ENCODE assay signal across 9 cellular contexts in the genomic region with DNA sequence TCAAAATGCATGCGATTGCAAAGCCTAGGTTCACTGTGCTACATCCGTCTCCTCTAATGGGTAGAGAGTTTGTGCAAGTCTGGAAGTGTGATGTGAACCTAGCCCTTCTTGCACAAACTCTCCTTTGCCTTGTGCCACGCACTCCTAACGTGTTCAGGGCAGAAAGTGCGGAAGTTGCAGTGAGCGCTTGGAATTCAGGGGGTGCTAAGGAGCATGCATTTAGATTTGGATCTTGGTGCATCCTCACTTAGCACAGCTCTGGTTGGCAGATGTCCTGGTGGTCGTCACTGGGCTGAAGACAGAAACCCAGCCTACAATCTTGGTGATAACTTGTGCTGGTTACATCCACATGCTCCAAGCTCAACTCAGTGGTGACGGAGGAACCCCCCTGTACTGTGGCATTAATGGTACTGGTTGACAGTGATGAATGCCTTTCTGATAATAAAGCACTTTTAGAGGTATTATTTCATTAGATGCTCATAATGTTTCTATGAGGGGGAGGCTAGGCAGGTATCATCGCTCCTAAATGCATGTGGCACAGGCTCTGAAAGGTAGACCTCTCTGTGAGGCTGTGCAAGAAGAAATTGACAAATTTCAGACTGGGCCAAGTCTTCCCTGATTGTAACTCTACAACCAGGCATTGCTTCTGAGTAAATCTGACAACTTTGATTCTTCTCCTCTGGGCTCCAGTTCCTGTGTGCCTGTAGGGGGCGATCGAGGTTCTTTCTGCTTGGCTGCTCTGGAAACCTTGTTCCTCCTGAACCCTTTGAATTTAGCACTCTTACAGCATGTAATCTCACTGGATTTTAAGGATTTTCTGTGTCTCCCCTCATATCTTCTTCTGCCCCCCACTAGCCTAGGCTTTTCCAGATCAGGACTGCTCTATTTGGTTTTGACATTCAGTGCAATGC. TPM values are rescaled to one million over a fixed set of nuclear protein-coding genes. Genes with fewer than 3 reads are reported as not detected.
DNase-seq lines count a peak whose midpoint lies in the region; ATAC-seq, FAIRE-seq and TF ChIP-seq lines count a peak whose summit lies in the region.
"Had no signal": no experiment of that assay in that cellular context is flagged by ENCODE, and none has a peak within 500 bp of the region (broad histone marks: within the 10 kb centered on the region; RNA-seq: fewer than 3 reads in every experiment).

No MANE protein-coding gene starts in this region.

- TF ChIP-seq CTCF in K562 (IDR thresholded peaks at IDR 0.05 in 2 of 3, conservative IDR thresholded peaks at IDR 0.05 in 1 of 3; ENCODE audit: insufficient read depth in 2 of 3, low read depth in 1 of 3, low read length in 3 of 3) (peak; percentile 77 to 87 (median 82)), liver (IDR thresholded peaks at IDR 0.05; ENCODE audit: low read depth, low read length, missing input control) (peak; percentile 51), thoracic aorta (IDR thresholded peaks at IDR 0.05) (peak; percentile 14)

- no peaks in the 10 kb centered on the region for H3K27me3 Mint-ChIP-seq in T-cell

- FAIRE-seq in K562 (lab: Jason Lieb, UNC), result peak; percentile 79

- H3K4me1 Mint-ChIP-seq in T-cell, result peaks cover 43 to 60% (median 55%) of the 10 kb centered on the region in 3 donors

- POLR2A ChIA-PET in T-cell (lab: Charles Lee) (interaction anchor here (0.7 kb wide), 2 partner anchors 9 to 172 kb away, joined by 5 to 7 read pairs; no protein-coding TSS in a partner anchor), K562 (lab: Yijun Ruan, JAX) (interaction anchor here (0.6 to 1.7 kb wide), 5 partner anchors 10 to 191 kb away, joined by 3 to 9 read pairs (median 3); no protein-coding TSS in a partner anchor)

- H3K36me3 ChIP-seq in HUES64 (ENCODE audit: insufficient read depth, low read length) (peaks cover 12% of the 10 kb centered on the region), K562 (ENCODE audit: control insufficient read depth, insufficient read depth, low read length) (peaks cover 19% of the 10 kb centered on the region), liver (ENCODE audit: control insufficient read depth in 4 of 4, insufficient read depth in 3 of 4, low read depth in 1 of 4, low read length in 3 of 4) (peaks cover 1 to 14% (median 9%) of the 10 kb centered on the region in 4 donors), thoracic aorta (peaks cover 11% of the 10 kb centered on the region)

- H3K4me3 ChIP-seq in HUES64 (ENCODE audit: low read length) (no peak overlapping the region), K562 (no peak overlapping the region), liver (ENCODE audit: low read depth in 1 of 3, low read length in 3 of 3) (no peak overlapping the region), thoracic aorta (no peak overlapping the region)

- H3K36me3 Mint-ChIP-seq in T-cell, result peaks cover 11% of the 10 kb centered on the region

- TF ChIP-seq EP300 in K562 (IDR thresholded peaks at IDR 0.05; ENCODE audit: low read length), result no peak

- intact Hi-C loops in K562 (cut with micrococcal nuclease), result loop anchor here (2.0 to 5.0 kb wide), 2 partner anchors 61 to 257 kb away; no protein-coding TSS in a partner anchor

- H3K4me1 ChIP-seq in HUES64 (ENCODE audit: insufficient read depth, low read length) (peaks cover 20% of the 10 kb centered on the region), K562 (replicated peaks in 1 of 2; ENCODE audit: control insufficient read depth in 2 of 2, insufficient read depth in 2 of 2, low read length in 2 of 2) (peaks cover 19 to 27% of the 10 kb centered on the region in 2 experiments), liver (ENCODE audit: control insufficient read depth in 4 of 4, insufficient read depth in 4 of 4, low read length in 3 of 4) (peaks cover 17 to 52% (median 38%) of the 10 kb centered on the region in 4 donors), thoracic aorta (ENCODE audit: control insufficient read depth in 1 of 2, low read depth in 2 of 2) (peaks cover 34 to 67% of the 10 kb centered on the region in 2 donors)

- in situ Hi-C loops in K562 (cut with MboI), result no loop called here

- no peaks in the 10 kb centered on the region for H3K9me3 Mint-ChIP-seq in T-cell

- H3K9ac ChIP-seq in HUES64 (ENCODE audit: low read depth, low read length) (no peak overlapping the region), K562 (ENCODE audit: insufficient read depth in 1 of 2, low read depth in 2 of 2, low read length in 2 of 2) (no peak overlapping the region), liver (ENCODE audit: low read depth in 1 of 2, low read length in 2 of 2) (no peak overlapping the region)

- CTCF ChIA-PET in T-cell (lab: Charles Lee) (interaction anchor here (0.5 to 4.4 kb wide), 29 partner anchors 8 to 258 kb away, joined by 3 to 30 read pairs (median 4); no protein-coding TSS in a partner anchor), K562 (lab: Yijun Ruan, JAX; ENCODE audit: low intra/inter-chr PET ratio) (interaction anchor here (0.8 to 2.7 kb wide), 7 partner anchors 8 to 772 kb away, joined by 3 to 33 read pairs (median 3); no protein-coding TSS in a partner anchor)

- H3K27ac ChIP-seq in HUES64 (ENCODE audit: low read depth, low read length), result peak overlapping the region; percentile 0; the same call in 1 of the 2 replicates
- no peak overlapping the region for H3K27ac ChIP-seq in K562 (ENCODE audit: extremely low read depth, low read depth, low read length)
- H3K27ac ChIP-seq in liver (ENCODE audit: low read depth in 1 of 2, low read length in 2 of 2), result peak overlapping the region in 1 of 2 donors; percentile 6
- H3K27ac ChIP-seq in thoracic aorta, result no peak overlapping the region

- peak overlapping the region; percentile 17 to 39 for H3K27ac Mint-ChIP-seq in T-cell

- no TSS peak for BruUV-seq in K562 (replicated peaks; lab: Mats Ljungman, UMichigan)

- TF ChIP-seq RAD21 in K562 (CRISPR knock-in tag; conservative IDR thresholded peaks at IDR 0.05 in 1 of 2, IDR thresholded peaks at IDR 0.05 in 1 of 2), result peak; percentile 45 to 51
- TF ChIP-seq RAD21 in liver (IDR thresholded peaks at IDR 0.05), result peak; percentile 40 to 72

- no peaks in the 10 kb centered on the region for H3K9me3 ChIP-seq in HUES64 (ENCODE audit: insufficient read depth, low read depth, low read length)
- H3K9me3 ChIP-seq in K562 (replicated peaks; ENCODE audit: control insufficient read depth, insufficient read depth, low read depth, low read length), result no peaks in the 10 kb centered on the region
- H3K9me3 ChIP-seq in liver (ENCODE audit: control insufficient read depth in 4 of 4, low read length in 3 of 4), result no peaks in the 10 kb centered on the region
- no peaks in the 10 kb centered on the region for H3K9me3 ChIP-seq in thoracic aorta

- no peak overlapping the region for H3K4me2 ChIP-seq in K562 (ENCODE audit: insufficient read depth, low read length)

- DNase-seq in DMS 273 treated with DMSO at 0.1 percent for 48 hours (lab: John Stamatoyannopoulos, UW) (peak; percentile 28), T-cell (peak in 31 of 34 experiments; percentile 11 to 70 (median 60)), K562 (ENCODE audit: extremely low read depth in 1 of 4, low spot score in 3 of 4) (peak; percentile 69 to 82 (median 72)), thoracic aorta (ENCODE audit: low spot score) (no peak), HPDE6-E6E7 (ENCODE audit: extremely low spot score) (no peak)

- TF ChIP-seq POLR2A in K562 (conservative IDR thresholded peaks at IDR 0.05), result no peak

- peaks cover 35% of the 10 kb centered on the region for H4K20me1 ChIP-seq in K562 (replicated peaks; ENCODE audit: control insufficient read depth, insufficient read depth, low read length)

- H3K9me1 ChIP-seq in K562 (ENCODE audit: control insufficient read depth, insufficient read depth, low read length), result peaks cover 18% of the 10 kb centered on the region

- 79% methylated on average over 11 of the region's 11 CpGs for WGBS in HUES64
- 56% methylated on average over 11 of the region's 11 CpGs for WGBS in K562 (ENCODE audit: insufficient coverage, low coverage, missing lambda C conversion rate)
- 76% methylated on average over 11 of the region's 11 CpGs for WGBS in liver

- no peak overlapping the region for H2AFZ ChIP-seq in K562 (ENCODE audit: low read depth, low read length)

- H3K4me3 Mint-ChIP-seq in T-cell, result no peak overlapping the region

- ATAC-seq in T-cell (replicated peaks in 1 of 4), result peak; percentile 44 to 62 (median 52)
- ATAC-seq in K562, result peak; percentile 88
- no peak for ATAC-seq in thoracic aorta (ENCODE audit: insufficient number of reproducible peaks, low FRiP score, low read depth)
- ATAC-seq in GM19452 (IDR thresholded peaks at IDR 0.05; ENCODE audit: unreplicated experiment), result no peak

- no peaks in the 10 kb centered on the region for H3K27me3 ChIP-seq in HUES64 (ENCODE audit: insufficient read depth, low read length)
- no peaks in the 10 kb centered on the region for H3K27me3 ChIP-seq in K562 (ENCODE audit: control insufficient read depth in 2 of 2, insufficient read depth in 2 of 2, low read length in 2 of 2)
- H3K27me3 ChIP-seq in liver (ENCODE audit: control insufficient read depth in 4 of 4, insufficient read depth in 4 of 4, low read length in 3 of 4), result no peaks in the 10 kb centered on the region
- no peaks in the 10 kb centered on the region for H3K27me3 ChIP-seq in thoracic aorta (replicated peaks; ENCODE audit: insufficient read depth)

- peaks cover 53% of the 10 kb centered on the region for H3K79me2 ChIP-seq in K562 (ENCODE audit: control insufficient read depth, insufficient read depth, low read length)

RNA-seq across cellular contexts. Expression of a gene that starts 40.6 kb away (rescaled TPM):
- 38.0 TPM for polyA plus RNA-seq in HUES64 (2013, experiment 1 of 2)
- polyA plus RNA-seq in HUES64 (2013, experiment 2 of 2), result 44.5 TPM
- total RNA-seq in T-cell, result 100 to 1,000 TPM in 1 of 5 donors, 10 to 100 TPM in 4; 64.3 to 117 (median 78.4) TPM
- total RNA-seq in K562 (2011; cell fraction: chromatin; rRNA removed; ENCODE audit: low replicate concordance), result 70.6 and 157 TPM in 2 replicates
- total RNA-seq in K562 (2011; cell fraction: nucleolus; rRNA removed), result 89.5 and 98.9 TPM in 2 replicates
- 74.0 and 80.4 TPM in 2 replicates for total RNA-seq in K562 (2011; cell fraction: nucleoplasm; rRNA removed)
- total RNA-seq in K562 (2014; rRNA removed), result 52.1 and 57.2 TPM in 2 replicates
- total RNA-seq in K562 (2014; rRNA removed; fragmentation: Illumina TruSeq; extraction: Trizol), result 36.1 and 36.6 TPM in 2 replicates
- 33.3 and 35.6 TPM in 2 replicates for total RNA-seq in K562 (2015; rRNA removed; fragmentation: Illumina TruSeq; extraction: Trizol)
- 81.3 and 94.2 TPM in 2 replicates for total RNA-seq in K562 (2021)
- polyA plus RNA-seq in K562 (2011; rRNA removed), result 66.5 and 72.1 TPM in 2 replicates
- polyA plus RNA-seq in K562 (2011; cell fraction: cytosol; rRNA removed), result 68.3 and 74.8 TPM in 2 replicates
- polyA plus RNA-seq in K562 (2011; cell fraction: nucleus; rRNA removed), result 140 and 167 TPM in 2 replicates
- polyA plus RNA-seq in K562 (2012), result 53.3 and 64.1 TPM in 2 replicates
- 73.6 and 78.3 TPM in 2 replicates for polyA plus RNA-seq in K562 (2014; fragmentation: Illumina TruSeq; extraction: Trizol)
- 1 to 10 TPM in 1 of 2 experiments, under 1 TPM in 1; 0.63 to 1.3 TPM for polyA plus RNA-seq in K562 (2014; fragmentation: Nextera tagmentation; extraction: Ambion mirVana)
- 53.4 and 57.2 TPM in 2 replicates for polyA plus RNA-seq in K562 (2014; rRNA removed)
- 48.3 and 60.9 TPM in 2 replicates for polyA minus RNA-seq in K562 (2011; rRNA and poly(A)+ RNA removed)
- polyA minus RNA-seq in K562 (2011; cell fraction: cytosol; rRNA and poly(A)+ RNA removed), result 37.6 and 41.0 TPM in 2 replicates
- polyA minus RNA-seq in K562 (2011; cell fraction: nucleus; rRNA and poly(A)+ RNA removed), result 30.2 and 35.1 TPM in 2 replicates
- 10 to 100 TPM in 1 of 2 donors, 1 to 10 TPM in 1; 9.1 to 20.3 TPM for total RNA-seq in liver
- 10 to 100 TPM in 1 of 2 donors, 1 to 10 TPM in 1; 7.5 to 24.5 TPM for polyA plus RNA-seq in liver
- 10 to 100 TPM; 80.7 to 89.2 TPM for total RNA-seq in thoracic aorta

RNA-seq across cellular contexts. Expression of a gene that starts 45.3 kb away (rescaled TPM):
- polyA plus RNA-seq in HUES64 (2013, experiment 1 of 2), result not detected
- not detected for polyA plus RNA-seq in HUES64 (2013, experiment 2 of 2)
- not detected for total RNA-seq in T-cell
- not detected in 2 replicates for total RNA-seq in K562 (2011; cell fraction: chromatin; rRNA removed; ENCODE audit: low replicate concordance)
- not detected in 2 replicates for total RNA-seq in K562 (2011; cell fraction: nucleolus; rRNA removed)
- total RNA-seq in K562 (2011; cell fraction: nucleoplasm; rRNA removed), result not detected in 2 replicates
- not detected in 2 replicates for total RNA-seq in K562 (2014; rRNA removed)
- total RNA-seq in K562 (2014; rRNA removed; fragmentation: Illumina TruSeq; extraction: Trizol), result not detected in 2 replicates
- total RNA-seq in K562 (2015; rRNA removed; fragmentation: Illumina TruSeq; extraction: Trizol), result not detected in 2 replicates
- not detected in 2 replicates for total RNA-seq in K562 (2021)
- not detected in 2 replicates for polyA plus RNA-seq in K562 (2011; rRNA removed)
- not detected in 2 replicates for polyA plus RNA-seq in K562 (2011; cell fraction: cytosol; rRNA removed)
- polyA plus RNA-seq in K562 (2011; cell fraction: nucleus; rRNA removed), result not detected in 2 replicates
- not detected in 2 replicates for polyA plus RNA-seq in K562 (2012)
- not detected in 2 replicates for polyA plus RNA-seq in K562 (2014; fragmentation: Illumina TruSeq; extraction: Trizol)
- not detected for polyA plus RNA-seq in K562 (2014; fragmentation: Nextera tagmentation; extraction: Ambion mirVana)
- not detected in 2 replicates for polyA plus RNA-seq in K562 (2014; rRNA removed)
- polyA minus RNA-seq in K562 (2011; rRNA and poly(A)+ RNA removed), result not detected in 2 replicates
- not detected in 2 replicates for polyA minus RNA-seq in K562 (2011; cell fraction: cytosol; rRNA and poly(A)+ RNA removed)
- polyA minus RNA-seq in K562 (2011; cell fraction: nucleus; rRNA and poly(A)+ RNA removed), result not detected in 2 replicates
- not detected for total RNA-seq in liver
- polyA plus RNA-seq in liver, result not detected
- total RNA-seq in thoracic aorta, result not detected
- total RNA-seq: T-helper 2 cell treated with Interferon-gamma antibody and Interleukin-4, amounts not matched to agents 100 ng/mL and 5 ng/mL, for 36 hours had no signal

RNA-seq across cellular contexts. Expression of a gene that starts 47.0 kb away (rescaled TPM):
- not detected for polyA plus RNA-seq in HUES64 (2013, experiment 1 of 2)
- not detected for polyA plus RNA-seq in HUES64 (2013, experiment 2 of 2)
- total RNA-seq in T-cell, result 1 to 10 TPM in 1 of 5 donors, under 1 TPM in 2, not detected in 2; 0.19 to 1.1 (median 0.26) TPM
- not detected in 2 replicates for total RNA-seq in K562 (2011; cell fraction: chromatin; rRNA removed; ENCODE audit: low replicate concordance)
- not detected in 2 replicates for total RNA-seq in K562 (2011; cell fraction: nucleolus; rRNA removed)
- not detected in 2 replicates for total RNA-seq in K562 (2011; cell fraction: nucleoplasm; rRNA removed)
- total RNA-seq in K562 (2014; rRNA removed), result not detected in 2 replicates
- not detected in 2 replicates for total RNA-seq in K562 (2014; rRNA removed; fragmentation: Illumina TruSeq; extraction: Trizol)
- not detected in 2 replicates for total RNA-seq in K562 (2015; rRNA removed; fragmentation: Illumina TruSeq; extraction: Trizol)
- total RNA-seq in K562 (2021), result not detected in 2 replicates
- polyA plus RNA-seq in K562 (2011; rRNA removed), result 0.05 and 0.29 TPM in 2 replicates
- 0.66 TPM in 1 of 2 replicates, not detected in the other for polyA plus RNA-seq in K562 (2011; cell fraction: cytosol; rRNA removed)
- polyA plus RNA-seq in K562 (2011; cell fraction: nucleus; rRNA removed), result 0.49 TPM in 1 of 2 replicates, not detected in the other
- polyA plus RNA-seq in K562 (2012), result 0.13 and 0.58 TPM in 2 replicates
- not detected in 2 replicates for polyA plus RNA-seq in K562 (2014; fragmentation: Illumina TruSeq; extraction: Trizol)
- polyA plus RNA-seq in K562 (2014; fragmentation: Nextera tagmentation; extraction: Ambion mirVana), result not detected
- polyA plus RNA-seq in K562 (2014; rRNA removed), result not detected in 2 replicates
- polyA minus RNA-seq in K562 (2011; rRNA and poly(A)+ RNA removed), result not detected in 2 replicates
- not detected in 2 replicates for polyA minus RNA-seq in K562 (2011; cell fraction: cytosol; rRNA and poly(A)+ RNA removed)
- 0.89 TPM in 1 of 2 replicates, not detected in the other for polyA minus RNA-seq in K562 (2011; cell fraction: nucleus; rRNA and poly(A)+ RNA removed)
- 1 to 10 TPM in 1 of 2 donors, under 1 TPM in 1; 0.23 to 1.4 TPM for total RNA-seq in liver
- under 1 TPM; 0.54 to 0.63 TPM for polyA plus RNA-seq in liver
- total RNA-seq in thoracic aorta, result 10 to 100 TPM; 19.8 to 40.9 TPM

Comparison
In these comparisons a context has a peak if more than half of its experiments do, and no peak if none do; other contexts are left out.
1. DNase-seq: peak in DMS 273 treated with DMSO at 0.1 percent for 48 hours (single experiment), T-cell (31 of 34) and K562 (4 of 4); none in thoracic aorta (single experiment) and HPDE6-E6E7 (single experiment).
2. ATAC-seq: peak in T-cell (4 of 4) and K562 (single experiment); none in thoracic aorta (single experiment) and GM19452 (single experiment).
3. CTCF ChIP-seq: peak in every context shown above with its lines; median percentile 82 in K562; 51 in liver; 14 in thoracic aorta.
4. RNA of a gene that starts 47.0 kb away (total RNA-seq): 19.8 to 40.9 TPM in thoracic aorta; 0.23 to 1.4 TPM in liver, 0.19 to 1.1 TPM in T-cell and not detected in K562; every median in the first group is over 4 times any median in the second.